Comparison of ENCODE assay signal across 9 cellular contexts in the genomic region with DNA sequence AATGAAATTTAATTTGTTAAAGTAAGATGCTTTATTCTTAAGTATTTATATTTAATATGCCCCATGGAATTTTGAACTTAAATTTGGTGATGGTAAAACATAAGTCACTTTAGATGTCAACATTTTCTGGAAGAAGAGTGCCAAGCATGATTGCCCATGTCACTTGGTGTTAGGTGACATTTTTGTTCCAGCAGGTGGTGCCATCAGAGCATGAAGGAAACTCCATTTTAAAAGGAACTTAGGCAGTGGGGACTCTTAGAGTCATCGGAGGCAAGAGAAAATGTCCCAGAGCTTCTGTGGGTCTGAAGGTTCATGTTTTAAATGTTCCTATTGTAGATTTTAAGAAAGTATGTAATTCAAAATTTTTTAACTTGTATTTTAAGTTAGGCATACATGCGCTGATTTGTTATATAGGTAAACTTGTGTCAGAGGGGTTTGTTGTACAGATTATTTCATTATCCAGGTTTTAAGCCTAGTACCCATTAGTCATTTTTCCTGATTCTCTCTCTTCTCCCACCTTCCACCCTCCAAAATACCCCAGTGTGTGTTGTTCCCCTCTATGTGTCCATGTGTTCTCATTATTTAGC.
A peak's percentile ranks its signal among the peaks of the same experiment; 100 is the strongest.
DNase-seq lines count a peak whose midpoint lies in the region; ATAC-seq and TF ChIP-seq lines count a peak whose summit lies in the region.
"Had no signal": no experiment of that assay in that cellular context is flagged by ENCODE, and none has a peak within 500 bp of the region (broad histone marks: within the 10 kb centered on the region; RNA-seq: fewer than 3 reads in every experiment).

No MANE protein-coding gene starts in this region.

- DNase-seq in NCI-H187 (lab: John Stamatoyannopoulos, UW), result peak; percentile 18 to 50
- peak; percentile 73 for DNase-seq in astrocyte of the spinal cord (ENCODE audit: low read depth, low spot score)
- no peak for DNase-seq in lower lobe of right lung
- DNase-seq in A673 (ENCODE audit: low spot score), result no peak

- H3K27me3 ChIP-seq in lower lobe of right lung (ENCODE audit: low read depth) (no peaks in the 10 kb centered on the region), A673 (replicated peaks; ENCODE audit: insufficient read depth, low read depth, low read length, poor library complexity) (no peaks in the 10 kb centered on the region)

- in situ Hi-C loops in astrocyte of the spinal cord (cut with HindIII; ENCODE audit: low sequenced_read_pairs), result no loop called here

- H3K27ac ChIP-seq in lower lobe of right lung (no peak overlapping the region), A673 (ENCODE audit: low read depth, low read length, poor library complexity, severe bottlenecking) (no peak overlapping the region)
- H3K27ac ChIP-seq: parathyroid adenoma had no signal

- H3K9me3 ChIP-seq in lower lobe of right lung, result no peaks in the 10 kb centered on the region
- H3K9me3 ChIP-seq in A673 (ENCODE audit: low read depth, low read length, poor library complexity, severe bottlenecking), result peaks cover 34% of the 10 kb centered on the region

- TF ChIP-seq CTCF in astrocyte of the spinal cord (IDR thresholded peaks at IDR 0.05; ENCODE audit: low read depth, low read length) (peak; percentile 61), lower lobe of right lung (IDR thresholded peaks at IDR 0.05) (peak; percentile 29), A673 (conservative IDR thresholded peaks at IDR 0.05; ENCODE audit: low read depth, low read length) (no peak)

- BruUV-seq in A673 (replicated peaks; lab: Mats Ljungman, UMichigan), result no TSS peak

- POLR2A ChIA-PET in A673 (lab: Charles Lee; ENCODE audit: low non-redundant PET), result interaction anchor here (0.7 kb wide), 1 partner anchor 28 kb away, joined by 4 read pairs; no protein-coding TSS in a partner anchor

- intact Hi-C loops in lower lobe of right lung (cut with DNase I), result no loop called here
- intact Hi-C loops in A673 (cut with micrococcal nuclease; ENCODE audit: unreplicated experiment), result loop anchor here (10.0 kb wide), 1 partner anchor 448 kb away; no protein-coding TSS in a partner anchor

- H3K36me3 ChIP-seq in lower lobe of right lung (no peaks in the 10 kb centered on the region), A673 (ENCODE audit: insufficient read depth, low read length, poor library complexity, severe bottlenecking) (no peaks in the 10 kb centered on the region)

- ATAC-seq in GM18858 (IDR thresholded peaks at IDR 0.05; ENCODE audit: unreplicated experiment) (peak; percentile 49), lower lobe of right lung (no peak), GM19324 (IDR thresholded peaks at IDR 0.05; ENCODE audit: low FRiP score, unreplicated experiment) (no peak), GM19328 (IDR thresholded peaks at IDR 0.05; ENCODE audit: unreplicated experiment) (no peak), GM21619 (IDR thresholded peaks at IDR 0.05; ENCODE audit: unreplicated experiment) (no peak)

- CTCF ChIA-PET in A673 (lab: Charles Lee), result no interaction called here

- H3K4me3 ChIP-seq in astrocyte of the spinal cord (ENCODE audit: low read depth, low read length), result no peak overlapping the region
- H3K4me3 ChIP-seq in lower lobe of right lung, result no peak overlapping the region
- H3K4me3 ChIP-seq in A673 (ENCODE audit: low read depth, low read length, poor library complexity, severe bottlenecking), result no peak overlapping the region

- H3K4me1 ChIP-seq in lower lobe of right lung (no peaks in the 10 kb centered on the region), A673 (ENCODE audit: insufficient read depth, low read length, poor library complexity, severe bottlenecking) (no peaks in the 10 kb centered on the region)
- H3K4me1 ChIP-seq: parathyroid adenoma had no signal

Comparison
In these comparisons a context has a peak if more than half of its experiments do, and no peak if none do; other contexts are left out.
1. DNase-seq: peak in NCI-H187 (2 of 2) and astrocyte of the spinal cord (single experiment); none in lower lobe of right lung (single experiment) and A673 (single experiment).